Comparison of ENCODE assay signal across 22 cellular contexts in the genomic region with DNA sequence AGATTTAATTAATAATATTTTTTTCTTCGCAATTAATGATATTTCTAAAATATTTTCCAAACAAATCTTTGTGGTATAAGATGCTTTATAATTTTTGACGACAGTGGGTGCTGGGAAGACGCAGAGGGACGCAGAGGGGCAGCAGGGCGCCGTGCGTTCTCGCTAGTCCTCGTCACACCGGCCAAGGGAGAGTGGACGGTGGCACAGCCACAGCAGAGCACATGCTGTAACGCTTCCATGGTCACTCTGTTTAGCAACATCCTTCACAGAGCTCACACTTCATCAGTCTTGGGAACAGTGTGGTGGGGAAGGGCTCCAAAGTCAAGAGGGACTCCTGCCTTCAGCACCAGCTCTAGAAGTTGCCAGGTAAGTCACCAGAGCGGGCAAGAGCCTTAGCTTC.
"Had no signal": no experiment of that assay in that cellular context is flagged by ENCODE, and none has a peak within 500 bp of the region (broad histone marks: within the 10 kb centered on the region; RNA-seq: fewer than 3 reads in every experiment).

No MANE protein-coding gene starts in this region.

- H3K9me3 ChIP-seq: SJCRH30 had no signal

- ATAC-seq: K562, Panc1, SK-N-SH treated with all-trans-retinoic acid at 6 μM for 48 hours had no signal

- H3K27ac Mint-ChIP-seq: IgD-negative memory B cell had no signal

- H3K27ac ChIP-seq: HL-60, KMS-11, RWPE1, SJCRH30 had no signal

- H3K4me3 Mint-ChIP-seq: IgD-negative memory B cell had no signal

- DNase-seq: MV-4-11, NCI-H1048, NCI-H1105, NCI-H1417, NCI-H1436 treated with DMSO at 0.1 percent for 48 hours, NCI-H1694, NCI-H187 treated with DMSO at 0.1 percent for 48 hours, NCI-H2081, NCI-H2107, NCI-H2227 treated with DMSO at 0.1 percent for 48 hours, NCI-H524 treated with DMSO at 0.1 percent for 48 hours, NCI-H69, NCI-H774, SHP77 treated with DMSO at 0.1 percent for 48 hours, SJCRH30 had no signal

- H3K27me3 ChIP-seq: SJCRH30 had no signal

- H3K4me3 ChIP-seq: K562, SJCRH30 had no signal

- H3K27me3 Mint-ChIP-seq: IgD-negative memory B cell had no signal

- H3K4me1 Mint-ChIP-seq: IgD-negative memory B cell had no signal

- H3K9ac ChIP-seq: KMS-11 had no signal

- H3K4me2 ChIP-seq: KMS-11 had no signal

- H3K4me1 ChIP-seq: SJCRH30 had no signal
